Comparison of ENCODE assay signal across 8 cellular contexts in genomic region chr12:110047297-110047940, GRCh38. TPM values are rescaled to one million over a fixed set of nuclear protein-coding genes. Genes with fewer than 3 reads are reported as not detected.
A peak's percentile ranks its signal among the peaks of the same experiment; 100 is the strongest.
DNase-seq lines count a peak whose midpoint lies in the region; ATAC-seq and TF ChIP-seq lines count a peak whose summit lies in the region.

No MANE protein-coding gene starts in this region.

- H3K9ac ChIP-seq in GM23248 (peak overlapping the region; percentile 77), skeletal muscle tissue (ENCODE audit: low read depth in 1 of 3, low read length in 3 of 3) (peak overlapping the region; percentile 61 to 84 (median 79))

- ATAC-seq in HG02973 (IDR thresholded peaks at IDR 0.05; ENCODE audit: unreplicated experiment) (no peak), HG02970 (IDR thresholded peaks at IDR 0.05; ENCODE audit: low FRiP score, unreplicated experiment) (no peak), HG02759 (IDR thresholded peaks at IDR 0.05; ENCODE audit: unreplicated experiment) (no peak)

- H3K27me3 ChIP-seq in GM23248 (replicated peaks; ENCODE audit: insufficient read depth) (no peaks in the 10 kb centered on the region), WERI-Rb-1 (ENCODE audit: insufficient read depth, low read depth, severe bottlenecking) (no peaks in the 10 kb centered on the region), right atrium auricular region (no peaks in the 10 kb centered on the region), skeletal muscle tissue (ENCODE audit: control insufficient read depth in 3 of 3, insufficient read depth in 3 of 3, low read length in 3 of 3) (no peaks in the 10 kb centered on the region)

- H3K4me3 ChIP-seq in GM23248, result peak overlapping the region; percentile 83
- peak overlapping the region; percentile 73 for H3K4me3 ChIP-seq in WERI-Rb-1 (ENCODE audit: low read depth, low read length)
- peak overlapping the region; percentile 71 to 91 for H3K4me3 ChIP-seq in right atrium auricular region
- peak overlapping the region; percentile 90 to 92 (median 91) for H3K4me3 ChIP-seq in skeletal muscle tissue (ENCODE audit: low read length in 3 of 3)

- no peak for DNase-seq in GM23248
- no peak for DNase-seq in WERI-Rb-1
- no peak for DNase-seq in right atrium auricular region (ENCODE audit: low spot score)
- no peak for DNase-seq in UCSD-AML1 (lab: John Stamatoyannopoulos, UW; ENCODE audit: unreplicated experiment)

- H3K36me3 ChIP-seq in GM23248 (ENCODE audit: low read depth) (no peaks in the 10 kb centered on the region; the same call in 1 of the 2 replicates), WERI-Rb-1 (no peaks in the 10 kb centered on the region; the same call in 1 of the 2 replicates), right atrium auricular region (no peaks in the 10 kb centered on the region), skeletal muscle tissue (ENCODE audit: control insufficient read depth in 3 of 3, insufficient read depth in 3 of 3, low read length in 3 of 3) (no peaks in the 10 kb centered on the region)

- no peaks in the 10 kb centered on the region for H4K20me1 ChIP-seq in GM23248 (ENCODE audit: insufficient read depth)

- no peak for TF ChIP-seq CTCF in WERI-Rb-1 (IDR thresholded peaks at IDR 0.05; ENCODE audit: low read depth, low read length)
- no peak for TF ChIP-seq CTCF in right atrium auricular region (IDR thresholded peaks at IDR 0.05)

- peaks cover 19% of the 10 kb centered on the region for H3K4me1 ChIP-seq in GM23248 (ENCODE audit: insufficient read depth)
- H3K4me1 ChIP-seq in right atrium auricular region, result peaks cover 0 to 30% of the 10 kb centered on the region in 2 donors
- H3K4me1 ChIP-seq in skeletal muscle tissue (ENCODE audit: control insufficient read depth in 3 of 3, insufficient read depth in 3 of 3, low read length in 3 of 3), result peaks cover 14 to 25% (median 22%) of the 10 kb centered on the region in 3 donors

- no peaks in the 10 kb centered on the region for H3K9me2 ChIP-seq in GM23248 (ENCODE audit: insufficient read depth)

- H3F3A ChIP-seq in GM23248 (ENCODE audit: insufficient read depth), result peaks cover 16% of the 10 kb centered on the region; the same call in 1 of the 2 replicates

- H3K4me2 ChIP-seq in GM23248 (ENCODE audit: unreplicated experiment), result peak overlapping the region; percentile 79

- H3K9me3 ChIP-seq in GM23248 (ENCODE audit: low read depth) (no peaks in the 10 kb centered on the region), WERI-Rb-1 (ENCODE audit: severe bottlenecking) (no peaks in the 10 kb centered on the region), right atrium auricular region (no peaks in the 10 kb centered on the region), skeletal muscle tissue (ENCODE audit: control insufficient read depth in 3 of 3, low read length in 3 of 3) (no peaks in the 10 kb centered on the region)

- peaks cover 53% of the 10 kb centered on the region for H3K79me2 ChIP-seq in GM23248 (ENCODE audit: insufficient read depth)

- WGBS in GM23248 (ENCODE audit: low coverage in 1 of 2, low lambda C conversion rate in 2 of 2, missing lambda C conversion rate in 2 of 2), 2 experiments, result 63 to 68% methylated on average over 14 of the region's 14 CpGs

- in situ Hi-C loops in GM23248 (cut with MboI), result no loop called here

- peak overlapping the region; percentile 74 for H3K27ac ChIP-seq in GM23248
- H3K27ac ChIP-seq in WERI-Rb-1, result no peak overlapping the region
- peak overlapping the region; percentile 71 to 72 for H3K27ac ChIP-seq in right atrium auricular region
- H3K27ac ChIP-seq in skeletal muscle tissue (ENCODE audit: low read depth, low read length), result no peak overlapping the region

- peak overlapping the region; percentile 93 for H2AFZ ChIP-seq in GM23248

RNA-seq across cellular contexts. Expression of gene C12orf76, which starts 0.9 kb away (rescaled TPM):
- 21.2 and 29.7 TPM in 2 replicates for total RNA-seq in GM23248 (2014; rRNA removed; shearing (Covaris generic))
- 8.5 and 12.3 TPM in 2 replicates for polyA plus RNA-seq in GM23248 (2016; fragmentation: Nextera tagmentation; extraction: Ambion mirVana)
- 1 to 10 TPM; 8.6 to 9.0 TPM for total RNA-seq in right atrium auricular region
- total RNA-seq in skeletal muscle tissue, result 23.0 TPM

RNA-seq across cellular contexts. Expression of gene ANKRD13A, which starts 48.2 kb away (rescaled TPM):
- 237 and 241 TPM in 2 replicates for total RNA-seq in GM23248 (2014; rRNA removed; shearing (Covaris generic))
- 74.8 and 77.3 TPM in 2 replicates for polyA plus RNA-seq in GM23248 (2016; fragmentation: Nextera tagmentation; extraction: Ambion mirVana)
- total RNA-seq in right atrium auricular region (10 to 100 TPM; 26.0 to 31.8 TPM), skeletal muscle tissue (52.2 TPM)

RNA-seq across cellular contexts. Expression of gene GIT2, which starts 51.3 kb away (rescaled TPM):
- total RNA-seq in GM23248 (2014; rRNA removed; shearing (Covaris generic)), result 23.4 and 26.4 TPM in 2 replicates
- 42.1 TPM in 2 replicates for polyA plus RNA-seq in GM23248 (2016; fragmentation: Nextera tagmentation; extraction: Ambion mirVana)
- total RNA-seq in right atrium auricular region (10 to 100 TPM; 24.8 to 26.8 TPM), skeletal muscle tissue (37.6 TPM)

Comparison
In these comparisons a context has a peak if more than half of its experiments do, and no peak if none do; other contexts are left out.
1. H3K27ac ChIP-seq: peak in GM23248 (single experiment) and right atrium auricular region (2 of 2); none in WERI-Rb-1 (single experiment) and skeletal muscle tissue (single experiment).
2. Peak in every context shown above with its lines, with median percentiles within 50 percentile points of each other: H3K4me3 ChIP-seq.